ENCODE assay signal across 8 cellular contexts in the genomic region with DNA sequence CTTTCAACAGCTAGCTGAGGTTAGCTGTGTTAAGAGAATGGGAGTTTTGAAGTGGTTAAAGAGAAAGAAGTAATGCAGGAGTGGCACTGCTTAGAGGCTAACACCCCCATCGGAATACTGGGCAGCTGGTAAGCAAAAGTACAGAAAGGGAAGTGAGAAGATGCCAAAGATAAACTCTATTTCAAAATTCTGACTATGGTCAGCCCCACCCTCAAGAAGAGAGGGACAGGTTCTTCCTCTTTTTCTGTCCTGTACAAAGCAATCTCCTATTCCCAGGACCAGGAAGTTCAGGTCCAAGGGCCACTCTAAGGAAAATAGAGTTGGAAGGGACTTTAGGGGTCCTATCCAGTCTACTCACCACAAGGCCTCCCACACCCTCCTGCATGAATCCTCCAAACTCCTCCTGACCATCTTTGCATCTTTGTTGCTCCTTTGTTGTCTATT. TPM values are rescaled to one million over a fixed set of nuclear protein-coding genes. Genes with fewer than 3 reads are reported as not detected.
DNase-seq lines count a peak whose midpoint lies in the region; ATAC-seq and TF ChIP-seq lines count a peak whose summit lies in the region.

No MANE protein-coding gene starts in this region.

- H3K27me3 ChIP-seq in heart left ventricle (no peaks in the 10 kb centered on the region), right atrium auricular region (no peaks in the 10 kb centered on the region), upper lobe of right lung (no peaks in the 10 kb centered on the region)

- H3K36me3 ChIP-seq in heart left ventricle = no peaks in the 10 kb centered on the region
- H3K36me3 ChIP-seq in right atrium auricular region = no peaks in the 10 kb centered on the region
- no peaks in the 10 kb centered on the region for H3K36me3 ChIP-seq in upper lobe of right lung

- H3K4me1 Mint-ChIP-seq in activated CD4-positive, alpha-beta memory T cell treated with anti-CD3 and anti-CD28 coated beads, Interleukin-2, amount 10 ng/mL, durations not matched to agents 7 days and 5 days = peaks cover 71% of the 10 kb centered on the region
- H3K4me1 Mint-ChIP-seq in progenitor cell of endocrine pancreas (ENCODE audit: low read depth) = peaks cover 11% of the 10 kb centered on the region

- H3K27ac Mint-ChIP-seq in activated CD4-positive, alpha-beta memory T cell treated with anti-CD3 and anti-CD28 coated beads, Interleukin-2, amount 10 ng/mL, durations not matched to agents 7 days and 5 days = peak overlapping the region; percentile 80
- no peak overlapping the region for H3K27ac Mint-ChIP-seq in progenitor cell of endocrine pancreas

- TF ChIP-seq POLR2A in heart left ventricle (IDR thresholded peaks at IDR 0.05) = no peak

- WGBS in heart left ventricle, 4 donors = 62 to 69% (median 63%) methylated on average over 1 of the region's 1 CpG

- DNase-seq in heart left ventricle (no peak), right atrium auricular region (ENCODE audit: low spot score) (no peak), upper lobe of right lung (no peak), progenitor cell of endocrine pancreas (ENCODE audit: low spot score, unreplicated experiment) (no peak), SW 1271 (lab: John Stamatoyannopoulos, UW) (no peak), retina (no peak)
- no peak for DNase-seq in activated CD4-positive, alpha-beta memory T cell treated with anti-CD3 and anti-CD28 coated beads, Interleukin-2, amount 10 ng/mL, durations not matched to agents 7 days and 5 days

- H3K27ac ChIP-seq in heart left ventricle (peak overlapping the region in 1 of 12 donors; percentile 91), right atrium auricular region (no peak overlapping the region), upper lobe of right lung (no peak overlapping the region)

- peaks cover 0 to 88% (median 21%) of the 10 kb centered on the region in 12 donors for H3K4me1 ChIP-seq in heart left ventricle
- H3K4me1 ChIP-seq in right atrium auricular region = peaks cover 0 to 25% of the 10 kb centered on the region in 2 donors
- H3K4me1 ChIP-seq in upper lobe of right lung = peaks cover 31% of the 10 kb centered on the region

- H3K9me3 Mint-ChIP-seq in activated CD4-positive, alpha-beta memory T cell treated with anti-CD3 and anti-CD28 coated beads, Interleukin-2, amount 10 ng/mL, durations not matched to agents 7 days and 5 days = no peaks in the 10 kb centered on the region
- no peaks in the 10 kb centered on the region for H3K9me3 Mint-ChIP-seq in progenitor cell of endocrine pancreas (ENCODE audit: low read depth)

- POLR2A ChIA-PET in activated CD4-positive, alpha-beta memory T cell treated with anti-CD3 and anti-CD28 coated beads, Interleukin-2, amount 10 ng/mL, durations not matched to agents 7 days and 5 days (lab: Charles Lee) = interaction anchor here (1.3 to 4.4 kb wide), 3 partner anchors 44 to 147 kb away, joined by 4 to 28 read pairs (median 5); partner anchors contain the start of genes JAK2 and RCL1

- TF ChIP-seq CTCF in heart left ventricle (IDR thresholded peaks at IDR 0.05) (no peak), right atrium auricular region (IDR thresholded peaks at IDR 0.05) (no peak), upper lobe of right lung (IDR thresholded peaks at IDR 0.05) (no peak), progenitor cell of endocrine pancreas (IDR thresholded peaks at IDR 0.05; ENCODE audit: unreplicated experiment) (no peak)

- no peak overlapping the region for H3K4me3 ChIP-seq in heart left ventricle
- H3K4me3 ChIP-seq in right atrium auricular region = no peak overlapping the region
- no peak overlapping the region for H3K4me3 ChIP-seq in upper lobe of right lung

- intact Hi-C loops in heart left ventricle (cut with DNase I) = loop anchor here in 4 of 10 donors (5.0 to 10.0 kb wide), 3 partner anchors 43 to 48 kb away; partner anchors contain the start of gene JAK2 (in 3 of the 4)
- intact Hi-C loops in upper lobe of right lung (cut with DNase I) = no loop called here

- H3K9me3 ChIP-seq in heart left ventricle = no peaks in the 10 kb centered on the region
- no peaks in the 10 kb centered on the region for H3K9me3 ChIP-seq in right atrium auricular region
- H3K9me3 ChIP-seq in upper lobe of right lung = no peaks in the 10 kb centered on the region

- ATAC-seq in heart left ventricle (peak in 3 of 4 donors; percentile 48 to 77 (median 61)), HG03108 (IDR thresholded peaks at IDR 0.05; ENCODE audit: unreplicated experiment) (peak; percentile 88), upper lobe of right lung (peak; percentile 91)

- H3K36me3 Mint-ChIP-seq in activated CD4-positive, alpha-beta memory T cell treated with anti-CD3 and anti-CD28 coated beads, Interleukin-2, amount 10 ng/mL, durations not matched to agents 7 days and 5 days (ENCODE audit: low read depth) = peaks cover 5% of the 10 kb centered on the region
- H3K36me3 Mint-ChIP-seq in progenitor cell of endocrine pancreas (ENCODE audit: insufficient read depth) = no peaks in the 10 kb centered on the region

- CTCF ChIA-PET in activated CD4-positive, alpha-beta memory T cell treated with anti-CD3 and anti-CD28 coated beads, Interleukin-2, amount 10 ng/mL, durations not matched to agents 7 days and 5 days (lab: Charles Lee) = interaction anchor here (0.6 to 4.4 kb wide), 8 partner anchors 15 to 828 kb away, joined by 3 to 20 read pairs (median 4); partner anchors contain the start of gene RCL1

- H3K4me3 Mint-ChIP-seq in activated CD4-positive, alpha-beta memory T cell treated with anti-CD3 and anti-CD28 coated beads, Interleukin-2, amount 10 ng/mL, durations not matched to agents 7 days and 5 days = no peak overlapping the region
- no peak overlapping the region for H3K4me3 Mint-ChIP-seq in progenitor cell of endocrine pancreas (ENCODE audit: low read depth)

- H3K27me3 Mint-ChIP-seq in activated CD4-positive, alpha-beta memory T cell treated with anti-CD3 and anti-CD28 coated beads, Interleukin-2, amount 10 ng/mL, durations not matched to agents 7 days and 5 days = no peaks in the 10 kb centered on the region
- H3K27me3 Mint-ChIP-seq in progenitor cell of endocrine pancreas = no peaks in the 10 kb centered on the region

RNA-seq across cellular contexts. Expression of gene JAK2, which starts 45.9 kb away (rescaled TPM):
- 10 to 100 TPM; 17.0 to 62.9 (median 33.3) TPM for total RNA-seq in heart left ventricle
- polyA plus RNA-seq in heart left ventricle = 1 to 10 TPM; 4.3 to 6.2 TPM
- 10 to 100 TPM in 1 of 2 donors, 1 to 10 TPM in 1; 7.6 to 21.6 TPM for total RNA-seq in right atrium auricular region
- 10 to 100 TPM; 27.2 to 30.0 TPM for total RNA-seq in activated CD4-positive, alpha-beta memory T cell treated with anti-CD3 and anti-CD28 coated beads, Interleukin-2, amount 10 ng/mL, durations not matched to agents 7 days and 5 days
- total RNA-seq in upper lobe of right lung = 24.4 TPM
- total RNA-seq in progenitor cell of endocrine pancreas = 5.1 and 6.0 TPM in 2 replicates
